18 cellular contexts compared by ENCODE assay signal in genomic region chr9:107847977-107848376, GRCh38.
A peak's percentile ranks its signal among the peaks of the same experiment; 100 is the strongest.
DNase-seq lines count a peak whose midpoint lies in the region; ATAC-seq, FAIRE-seq and TF ChIP-seq lines count a peak whose summit lies in the region.
"Had no signal": no experiment of that assay in that cellular context is flagged by ENCODE, and none has a peak within 500 bp of the region (broad histone marks: within the 10 kb centered on the region; RNA-seq: fewer than 3 reads in every experiment).

No MANE protein-coding gene starts in this region.

- no peaks in the 10 kb centered on the region for H3K36me3 ChIP-seq in tibial artery
- H3K36me3 ChIP-seq: ovary had no signal

- H3K4me3 ChIP-seq in tibial artery, result no peak overlapping the region
- H3K4me3 ChIP-seq: ovary had no signal

- H3K4me1 ChIP-seq in foreskin keratinocyte (peaks cover 8% of the 10 kb centered on the region), tibial artery (peaks cover 0 to 20% (median 6%) of the 10 kb centered on the region in 4 donors)

- H3K27ac ChIP-seq in foreskin keratinocyte (no peak overlapping the region), tibial artery (peak overlapping the region; percentile 23 to 30)
- H3K27ac ChIP-seq: ovary had no signal

- intact Hi-C loops in tibial artery (cut with DNase I; ENCODE audit: low total_unique reads), result no loop called here

- peak; percentile 26 for DNase-seq in H54 (ENCODE audit: insufficient read length, low spot score)
- peak; percentile 18 for DNase-seq in amniotic stem cell (lab: John Stamatoyannopoulos, UW)
- peak; percentile 26 to 51 for DNase-seq in foreskin keratinocyte
- no peak for DNase-seq in tibial artery
- DNase-seq in HT-29 (ENCODE audit: low spot score), result no peak
- DNase-seq in KBM-7, result no peak
- no peak for DNase-seq in G401 (ENCODE audit: low spot score)
- DNase-seq: activated CD4-positive, alpha-beta memory T cell treated with anti-CD3 and anti-CD28 coated beads for 36 hours; aorta; CD4-positive, alpha-beta T cell; NCI-H1417; NCI-H510A treated with DMSO at 0.1 percent for 48 hours; ovary; SK-N-SH; stimulated activated CD4-positive, alpha-beta T cell treated with anti-CD3 and anti-CD28 coated beads, Interleukin-12 subunit alpha, Interleukin-12 subunit beta, amount 100 ng/mL, for 4 hours; substantia nigra had no signal

- H3K9me3 ChIP-seq in tibial artery, result no peaks in the 10 kb centered on the region
- H3K9me3 ChIP-seq: ovary, SK-N-SH had no signal

- in situ Hi-C loops in KBM-7 (cut with MboI; ENCODE audit: low pct_unique_long_range_greater_than_20kb, low sequenced_read_pairs) (no loop called here), G401 (cut with HindIII; ENCODE audit: low sequenced_read_pairs) (no loop called here)

- TF ChIP-seq POLR2A in H54 (IDR thresholded peaks at IDR 0.05; ENCODE audit: low read depth, low read length), result no peak

- H3K27me3 ChIP-seq in foreskin keratinocyte, result no peaks in the 10 kb centered on the region
- H3K27me3 ChIP-seq in tibial artery, result no peaks in the 10 kb centered on the region
- H3K27me3 ChIP-seq: ovary had no signal

- TF ChIP-seq CTCF in foreskin keratinocyte (conservative IDR thresholded peaks at IDR 0.05) (no peak), tibial artery (IDR thresholded peaks at IDR 0.05) (no peak)

- peak; percentile 85 for FAIRE-seq in H54 (lab: Jason Lieb, UNC)
- FAIRE-seq: HepG2 had no signal

- ATAC-seq in foreskin keratinocyte, result peak; percentile 36
- ATAC-seq: activated T-helper 17 cell treated with anti-CD3 and anti-CD28 coated beads, Interleukin-2, amount 50 U/mL, for 72 hours; HepG2 had no signal

Comparison
In these comparisons a context has a peak if more than half of its experiments do, and no peak if none do; other contexts are left out.
1. DNase-seq: peak in H54 (single experiment), amniotic stem cell (single experiment) and foreskin keratinocyte (2 of 2); none in tibial artery (0 of 2), HT-29 (single experiment), KBM-7 (single experiment) and G401 (single experiment).